8 cellular contexts compared by ENCODE assay signal in genomic region chr9:77648458-77649108, GRCh38. TPM values are rescaled to one million over a fixed set of nuclear protein-coding genes. Genes with fewer than 3 reads are reported as not detected.
A peak's percentile ranks its signal among the peaks of the same experiment; 100 is the strongest.
DNase-seq lines count a peak whose midpoint lies in the region; ATAC-seq and TF ChIP-seq lines count a peak whose summit lies in the region.

No MANE protein-coding gene starts in this region.

- peak overlapping the region; percentile 74 for H3K9ac ChIP-seq in ES-I3 (ENCODE audit: low read depth, low read length)

- intact Hi-C loops in upper lobe of right lung (cut with DNase I), result no loop called here

- H3K4me3 Mint-ChIP-seq in endothelial cell (ENCODE audit: unreplicated experiment), result peak overlapping the region; percentile 89
- peak overlapping the region in 2 of 5 donors; percentile 52 to 58 for H3K4me3 Mint-ChIP-seq in immature natural killer cell

- H3K9me3 Mint-ChIP-seq in endothelial cell (ENCODE audit: unreplicated experiment) (no peaks in the 10 kb centered on the region), immature natural killer cell (no peaks in the 10 kb centered on the region)

- H3K4me1 ChIP-seq in ES-I3 (ENCODE audit: insufficient read depth, low read length), result no peaks in the 10 kb centered on the region; the same call in 1 of the 2 replicates
- peaks cover 5% of the 10 kb centered on the region for H3K4me1 ChIP-seq in mesodermal cell (ENCODE audit: control insufficient read depth, insufficient read depth, low read length, poor library complexity, severe bottlenecking)
- H3K4me1 ChIP-seq in upper lobe of right lung, result peaks cover 11% of the 10 kb centered on the region

- 8 to 14% methylated on average over 25 to 34 of the region's 37 CpGs for WGBS in mesodermal cell (ENCODE audit: insufficient coverage in 2 of 2), 2 experiments

- H3K4me1 Mint-ChIP-seq in endothelial cell (ENCODE audit: unreplicated experiment) (peaks cover 21% of the 10 kb centered on the region), immature natural killer cell (peaks cover 0 to 4% of the 10 kb centered on the region in 2 donors)

- no peaks in the 10 kb centered on the region for H3K36me3 ChIP-seq in ES-I3 (ENCODE audit: insufficient read depth, low read length)
- H3K36me3 ChIP-seq in mesodermal cell (ENCODE audit: control insufficient read depth, insufficient read depth, low read length), result no peaks in the 10 kb centered on the region
- H3K36me3 ChIP-seq in upper lobe of right lung, result no peaks in the 10 kb centered on the region

- no peak overlapping the region for H3K27ac Mint-ChIP-seq in endothelial cell (ENCODE audit: unreplicated experiment)
- no peak overlapping the region for H3K27ac Mint-ChIP-seq in immature natural killer cell

- H3K36me3 Mint-ChIP-seq in endothelial cell (ENCODE audit: low read depth, unreplicated experiment) (peaks cover 6% of the 10 kb centered on the region), immature natural killer cell (no peaks in the 10 kb centered on the region)

- TF ChIP-seq CTCF in endothelial cell (IDR thresholded peaks at IDR 0.05; ENCODE audit: unreplicated experiment) (no peak), upper lobe of right lung (IDR thresholded peaks at IDR 0.05) (no peak)

- peak; percentile 74 for ATAC-seq in upper lobe of right lung

- H3K27me3 Mint-ChIP-seq in endothelial cell (ENCODE audit: unreplicated experiment) (peaks cover 5% of the 10 kb centered on the region), immature natural killer cell (ENCODE audit: low read depth in 3 of 3) (peaks cover 9 to 16% (median 14%) of the 10 kb centered on the region in 3 donors)

- no peak overlapping the region for H3K27ac ChIP-seq in mesodermal cell (ENCODE audit: low read depth, low read length, severe bottlenecking)
- H3K27ac ChIP-seq in upper lobe of right lung, result peak overlapping the region; percentile 63

- H3K9me3 ChIP-seq in ES-I3 (ENCODE audit: control insufficient read depth, insufficient read depth, low read length) (no peaks in the 10 kb centered on the region), mesodermal cell (ENCODE audit: control insufficient read depth, low read length) (no peaks in the 10 kb centered on the region), upper lobe of right lung (no peaks in the 10 kb centered on the region)

- H3K27me3 ChIP-seq in upper lobe of right lung, result no peaks in the 10 kb centered on the region

- H3K4me3 ChIP-seq in mesodermal cell (ENCODE audit: extremely low read depth, insufficient read depth, low read length, poor library complexity, severe bottlenecking), result peak overlapping the region; percentile 40
- H3K4me3 ChIP-seq in upper lobe of right lung, result peak overlapping the region; percentile 69

- DNase-seq in NCI-H526 treated with DMSO at 0.1 percent for 48 hours (lab: John Stamatoyannopoulos, UW), result peak; percentile 88
- DNase-seq in endothelial cell (ENCODE audit: low spot score), result peak; percentile 63
- peak; percentile 82 for DNase-seq in upper lobe of right lung
- DNase-seq in NCI-H2081 (lab: John Stamatoyannopoulos, UW), result no peak
- DNase-seq in stimulated activated CD4-positive, alpha-beta T cell treated with anti-CD3 and anti-CD28 coated beads, Interleukin-12 subunit alpha, Interleukin-12 subunit beta, amount 100 ng/mL, for 4 hours, result no peak
- no peak for DNase-seq in immature natural killer cell

RNA-seq across cellular contexts. Expression of gene GNA14, which starts 0.5 kb away (rescaled TPM):
- 10.6 TPM for total RNA-seq in endothelial cell (ENCODE audit: unreplicated experiment)
- polyA plus RNA-seq in mesodermal cell (2013, experiment 1 of 2), result 8.8 TPM
- polyA plus RNA-seq in mesodermal cell (2013, experiment 2 of 2), result 7.7 TPM
- 15.7 TPM for total RNA-seq in upper lobe of right lung
- polyA plus RNA-seq in immature natural killer cell, result not detected

Comparison
In these comparisons a context has a peak if more than half of its experiments do, and no peak if none do; other contexts are left out.
1. DNase-seq: peak in NCI-H526 treated with DMSO at 0.1 percent for 48 hours (single experiment), endothelial cell (single experiment) and upper lobe of right lung (single experiment); none in NCI-H2081 (0 of 2), stimulated activated CD4-positive, alpha-beta T cell treated with anti-CD3 and anti-CD28 coated beads, Interleukin-12 subunit alpha, Interleukin-12 subunit beta, amount 100 ng/mL, for 4 hours (single experiment) and immature natural killer cell (0 of 3).